14 cellular contexts compared by ENCODE assay signal in genomic region chr17:39063681-39064069, GRCh38.
"Had no signal": no experiment of that assay in that cellular context is flagged by ENCODE, and none has a peak within 500 bp of the region (broad histone marks: within the 10 kb centered on the region; RNA-seq: fewer than 3 reads in every experiment).

No MANE protein-coding gene starts in this region.

- H3K4me1 ChIP-seq: left lung, sigmoid colon had no signal

- H3K9me3 ChIP-seq: left lung, ovary, sigmoid colon, suprapubic skin had no signal

- H3K9me3 Mint-ChIP-seq: activated CD8-positive, alpha-beta T cell treated with anti-CD3 and anti-CD28 coated beads for 36 hours; activated T-helper 1 cell treated with anti-CD3 and anti-CD28 coated beads, Interleukin-12 subunit alpha, Interleukin-12 subunit beta, Interleukin-2, Interleukin-4 antibody, amounts not matched to agents 30 ng/mL and 10 ng/mL and 1 ng/mL, durations not matched to agents 14 hours and 24 hours and 36 hours; type B pancreatic cell had no signal

- H3K27me3 ChIP-seq: dorsolateral prefrontal cortex, left lung, ovary, sigmoid colon, suprapubic skin had no signal

- H3K4me3 ChIP-seq: dorsolateral prefrontal cortex, left lung, ovary, sigmoid colon, suprapubic skin had no signal

- DNase-seq: activated CD8-positive, alpha-beta T cell treated with anti-CD3 and anti-CD28 coated beads for 36 hours; activated naive CD4-positive, alpha-beta T cell treated with Interleukin-2 at 50 U/mL for 16 hours; dorsolateral prefrontal cortex; left lung; sigmoid colon; stimulated activated CD4-positive, alpha-beta T cell treated with anti-CD3 and anti-CD28 coated beads, Interleukin-12 subunit alpha, Interleukin-12 subunit beta, amount 100 ng/mL, for 4 hours; stimulated activated CD4-positive, alpha-beta T cell treated with anti-CD3 and anti-CD28 coated beads, Interleukin-2, amount 100 ng/mL, for 48 hours; stimulated activated CD8-positive, alpha-beta memory T cell treated with anti-CD3 and anti-CD28 coated beads, Interleukin-4, amount 100 ng/mL, for 48 hours; stimulated activated naive CD8-positive, alpha-beta T cell treated with anti-CD3 and anti-CD28 coated beads, Interleukin-15, Interleukin-2, amounts not matched to agents 100 U/mL and 50 U/mL, for 24 hours; SW 1271 had no signal

- ATAC-seq: activated CD8-positive, alpha-beta T cell treated with anti-CD3 and anti-CD28 coated beads for 36 hours; stimulated activated naive CD8-positive, alpha-beta T cell treated with anti-CD3 and anti-CD28 coated beads, Interleukin-15, Interleukin-2, amounts not matched to agents 100 U/mL and 50 U/mL, for 24 hours had no signal

- H3K4me3 Mint-ChIP-seq: activated CD8-positive, alpha-beta T cell treated with anti-CD3 and anti-CD28 coated beads for 36 hours; type B pancreatic cell had no signal

- H3K27ac Mint-ChIP-seq: activated CD8-positive, alpha-beta T cell treated with anti-CD3 and anti-CD28 coated beads for 36 hours; activated T-helper 1 cell treated with anti-CD3 and anti-CD28 coated beads, Interleukin-12 subunit alpha, Interleukin-12 subunit beta, Interleukin-2, Interleukin-4 antibody, amounts not matched to agents 30 ng/mL and 10 ng/mL and 1 ng/mL, durations not matched to agents 14 hours and 24 hours and 36 hours; type B pancreatic cell had no signal

- H3K27me3 Mint-ChIP-seq: activated CD8-positive, alpha-beta T cell treated with anti-CD3 and anti-CD28 coated beads for 36 hours had no signal

- H3K36me3 Mint-ChIP-seq: type B pancreatic cell had no signal

- H3K36me3 ChIP-seq: left lung, ovary, sigmoid colon, suprapubic skin had no signal

- H3K27ac ChIP-seq: left lung, ovary, sigmoid colon, suprapubic skin had no signal
